In the genomic region with DNA sequence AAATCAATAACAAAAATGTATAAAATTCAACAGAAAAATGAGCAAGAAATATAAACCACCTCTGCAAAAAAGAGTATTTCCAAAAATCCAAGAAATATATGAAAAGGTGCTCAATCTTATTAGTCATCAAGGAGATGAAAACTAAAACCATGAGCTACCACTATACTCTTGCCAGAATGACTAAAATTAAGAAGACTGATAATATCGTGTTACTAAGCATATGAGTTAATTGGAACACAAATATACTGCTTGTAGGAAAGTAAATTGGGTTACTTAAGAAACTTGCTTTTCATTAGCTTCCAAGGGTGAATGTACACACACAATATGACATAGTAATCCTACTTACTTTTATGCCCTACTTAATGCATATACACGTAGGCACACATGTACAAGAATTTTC, we compare ENCODE assay signal across 20 cellular contexts. TPM values are rescaled to one million over a fixed set of nuclear protein-coding genes. Genes with fewer than 3 reads are reported as not detected.
A peak's percentile ranks its signal among the peaks of the same experiment; 100 is the strongest.
DNase-seq lines count a peak whose midpoint lies in the region; ATAC-seq and TF ChIP-seq lines count a peak whose summit lies in the region.
"Had no signal": no experiment of that assay in that cellular context is flagged by ENCODE, and none has a peak within 500 bp of the region (broad histone marks: within the 10 kb centered on the region; RNA-seq: fewer than 3 reads in every experiment).

No MANE protein-coding gene starts in this region.

- ATAC-seq in CD4-positive, CD25-positive, alpha-beta regulatory T cell (ENCODE audit: low read depth in 2 of 2) = no peak
- ATAC-seq in effector memory CD8-positive, alpha-beta T cell (replicated peaks) = no peak
- no peak for ATAC-seq in HG03457 (IDR thresholded peaks at IDR 0.05; ENCODE audit: unreplicated experiment)
- ATAC-seq: gastrocnemius medialis; Right ventricle myocardium inferior; stimulated activated naive B cell treated with anti-CD40 and anti-IgM and Interleukin-4, amounts not matched to agents 10 μg/mL and 1 μg/mL and 100 μg/mL, for 72 hours had no signal

- no peaks in the 10 kb centered on the region for H3K27me3 Mint-ChIP-seq in CD4-positive, CD25-positive, alpha-beta regulatory T cell
- H3K27me3 Mint-ChIP-seq in CD4-positive, alpha-beta memory T cell = no peaks in the 10 kb centered on the region
- H3K27me3 Mint-ChIP-seq in activated CD4-positive, alpha-beta memory T cell treated with anti-CD3 and anti-CD28 coated beads for 36 hours = no peaks in the 10 kb centered on the region
- H3K27me3 Mint-ChIP-seq in effector memory CD8-positive, alpha-beta T cell = no peaks in the 10 kb centered on the region
- H3K27me3 Mint-ChIP-seq: B cell; stimulated activated naive B cell treated with anti-CD40 and anti-IgM and Interleukin-4, amounts not matched to agents 10 μg/mL and 1 μg/mL and 100 μg/mL, for 72 hours had no signal

- no peaks in the 10 kb centered on the region for H3K27me3 ChIP-seq in CD4-positive, CD25-positive, alpha-beta regulatory T cell (ENCODE audit: control insufficient read depth, insufficient read depth, low read length)
- no peaks in the 10 kb centered on the region for H3K27me3 ChIP-seq in CD4-positive, alpha-beta memory T cell (ENCODE audit: insufficient read depth, low read length)
- H3K27me3 ChIP-seq in spleen (replicated peaks in 1 of 7) = no peaks in the 10 kb centered on the region
- H3K27me3 ChIP-seq: dorsolateral prefrontal cortex, gastrocnemius medialis, ovary, sigmoid colon, tibial nerve had no signal

- H3K9me3 Mint-ChIP-seq in CD4-positive, CD25-positive, alpha-beta regulatory T cell = peaks cover 0 to 4% (median 0%) of the 10 kb centered on the region in 7 donors
- H3K9me3 Mint-ChIP-seq in CD4-positive, alpha-beta memory T cell = peaks cover 0 to 4% (median 0%) of the 10 kb centered on the region in 8 donors
- no peaks in the 10 kb centered on the region for H3K9me3 Mint-ChIP-seq in activated CD4-positive, alpha-beta memory T cell treated with anti-CD3 and anti-CD28 coated beads for 36 hours
- H3K9me3 Mint-ChIP-seq in effector memory CD8-positive, alpha-beta T cell = peaks cover 0 to 2% of the 10 kb centered on the region in 2 donors
- H3K9me3 Mint-ChIP-seq: stimulated activated naive B cell treated with anti-CD40 and anti-IgM and Interleukin-4, amounts not matched to agents 10 μg/mL and 1 μg/mL and 100 μg/mL, for 72 hours had no signal

- CTCF ChIA-PET in CD4-positive, alpha-beta memory T cell (lab: Charles Lee; ENCODE audit: partially characterized antibody) = no interaction called here
- CTCF ChIA-PET in activated CD4-positive, alpha-beta memory T cell treated with anti-CD3 and anti-CD28 coated beads for 36 hours (lab: Charles Lee) = interaction anchor here (0.7 to 1.6 kb wide), 3 partner anchors 43 to 160 kb away, joined by 3 to 5 read pairs (median 3); no protein-coding TSS in a partner anchor

- WGBS in spleen, 5 donors = 69 to 77% (median 70%) methylated on average over 2 of the region's 2 CpGs

- peak overlapping the region; percentile 64 for H3K4me3 ChIP-seq in CD4-positive, CD25-positive, alpha-beta regulatory T cell (ENCODE audit: low read depth, low read length)
- H3K4me3 ChIP-seq in CD4-positive, alpha-beta memory T cell (ENCODE audit: low read length in 2 of 2) = peak overlapping the region; percentile 12 to 27
- H3K4me3 ChIP-seq in spleen = peak overlapping the region in 1 of 8 donors; percentile 2
- H3K4me3 ChIP-seq: dorsolateral prefrontal cortex, gastrocnemius medialis, ovary, sigmoid colon, tibial nerve had no signal

- H3K27ac Mint-ChIP-seq in CD4-positive, CD25-positive, alpha-beta regulatory T cell = peak overlapping the region in 2 of 3 donors; percentile 62 to 68
- H3K27ac Mint-ChIP-seq in CD4-positive, alpha-beta memory T cell = peak overlapping the region; percentile 71 to 92 (median 82)
- H3K27ac Mint-ChIP-seq in activated CD4-positive, alpha-beta memory T cell treated with anti-CD3 and anti-CD28 coated beads for 36 hours = peak overlapping the region; percentile 84
- H3K27ac Mint-ChIP-seq in effector memory CD8-positive, alpha-beta T cell = peak overlapping the region; percentile 69 to 88
- H3K27ac Mint-ChIP-seq: B cell; stimulated activated naive B cell treated with anti-CD40 and anti-IgM and Interleukin-4, amounts not matched to agents 10 μg/mL and 1 μg/mL and 100 μg/mL, for 72 hours had no signal

- peaks cover 11% of the 10 kb centered on the region for H3K4me1 ChIP-seq in CD4-positive, CD25-positive, alpha-beta regulatory T cell (ENCODE audit: control insufficient read depth, insufficient read depth, low read length, poor library complexity, severe bottlenecking)
- peaks cover 69% of the 10 kb centered on the region for H3K4me1 ChIP-seq in CD4-positive, alpha-beta memory T cell (ENCODE audit: insufficient read depth, low read length)
- peaks cover 0 to 10% (median 0%) of the 10 kb centered on the region in 6 donors for H3K4me1 ChIP-seq in spleen
- H3K4me1 ChIP-seq: gastrocnemius medialis, sigmoid colon, tibial nerve had no signal

- TF ChIP-seq CTCF in spleen (IDR thresholded peaks at IDR 0.05 in 8 of 11, conservative IDR thresholded peaks at IDR 0.05 in 3 of 11) = no peak

- no peaks in the 10 kb centered on the region for H3K9me3 ChIP-seq in CD4-positive, CD25-positive, alpha-beta regulatory T cell (ENCODE audit: control insufficient read depth in 2 of 2, low read length in 2 of 2)
- H3K9me3 ChIP-seq in CD4-positive, alpha-beta memory T cell (ENCODE audit: control insufficient read depth in 1 of 2, low read length in 2 of 2) = no peaks in the 10 kb centered on the region
- H3K9me3 ChIP-seq in spleen = no peaks in the 10 kb centered on the region
- H3K9me3 ChIP-seq: gastrocnemius medialis, ovary, sigmoid colon, tibial nerve had no signal

- POLR2A ChIA-PET in CD4-positive, alpha-beta memory T cell (lab: Charles Lee; ENCODE audit: partially characterized antibody) = interaction anchor here (5.4 to 6.4 kb wide), 2 partner anchors 12 to 41 kb away, joined by 48 to 72 read pairs; no protein-coding TSS in a partner anchor
- POLR2A ChIA-PET in activated CD4-positive, alpha-beta memory T cell treated with anti-CD3 and anti-CD28 coated beads for 36 hours (lab: Charles Lee) = interaction anchor here (0.6 to 1.5 kb wide), 2 partner anchors 10 to 18 kb away, joined by 3 to 4 read pairs; no protein-coding TSS in a partner anchor

- H3K4me1 Mint-ChIP-seq in CD4-positive, CD25-positive, alpha-beta regulatory T cell = peaks cover 0 to 39% (median 17%) of the 10 kb centered on the region in 4 donors
- H3K4me1 Mint-ChIP-seq in CD4-positive, alpha-beta memory T cell = peaks cover 27 to 54% (median 43%) of the 10 kb centered on the region in 4 donors
- H3K4me1 Mint-ChIP-seq in activated CD4-positive, alpha-beta memory T cell treated with anti-CD3 and anti-CD28 coated beads for 36 hours (ENCODE audit: low read depth) = peaks cover 46% of the 10 kb centered on the region
- H3K4me1 Mint-ChIP-seq in effector memory CD8-positive, alpha-beta T cell (ENCODE audit: low read depth in 2 of 2) = peaks cover 18 to 40% of the 10 kb centered on the region in 2 donors
- H3K4me1 Mint-ChIP-seq: B cell; stimulated activated naive B cell treated with anti-CD40 and anti-IgM and Interleukin-4, amounts not matched to agents 10 μg/mL and 1 μg/mL and 100 μg/mL, for 72 hours had no signal

- no peaks in the 10 kb centered on the region for H3K36me3 ChIP-seq in CD4-positive, CD25-positive, alpha-beta regulatory T cell (ENCODE audit: control insufficient read depth, insufficient read depth, low read length)
- H3K36me3 ChIP-seq in CD4-positive, alpha-beta memory T cell (ENCODE audit: insufficient read depth, low read length) = no peaks in the 10 kb centered on the region
- no peaks in the 10 kb centered on the region for H3K36me3 ChIP-seq in spleen
- H3K36me3 ChIP-seq: gastrocnemius medialis, ovary, sigmoid colon, tibial nerve had no signal

- no peaks in the 10 kb centered on the region for H3K36me3 Mint-ChIP-seq in CD4-positive, CD25-positive, alpha-beta regulatory T cell
- peaks cover 11 to 24% of the 10 kb centered on the region in 2 donors for H3K36me3 Mint-ChIP-seq in CD4-positive, alpha-beta memory T cell
- peaks cover 4% of the 10 kb centered on the region for H3K36me3 Mint-ChIP-seq in activated CD4-positive, alpha-beta memory T cell treated with anti-CD3 and anti-CD28 coated beads for 36 hours
- peaks cover 17% of the 10 kb centered on the region for H3K36me3 Mint-ChIP-seq in effector memory CD8-positive, alpha-beta T cell (ENCODE audit: insufficient read depth)
- H3K36me3 Mint-ChIP-seq: stimulated activated naive B cell treated with anti-CD40 and anti-IgM and Interleukin-4, amounts not matched to agents 10 μg/mL and 1 μg/mL and 100 μg/mL, for 72 hours had no signal

- peak overlapping the region in 3 of 4 donors; percentile 27 to 66 (median 61) for H3K4me3 Mint-ChIP-seq in CD4-positive, CD25-positive, alpha-beta regulatory T cell
- peak overlapping the region; percentile 71 to 100 (median 98) for H3K4me3 Mint-ChIP-seq in CD4-positive, alpha-beta memory T cell
- peak overlapping the region; percentile 66 for H3K4me3 Mint-ChIP-seq in activated CD4-positive, alpha-beta memory T cell treated with anti-CD3 and anti-CD28 coated beads for 36 hours
- H3K4me3 Mint-ChIP-seq in effector memory CD8-positive, alpha-beta T cell = peak overlapping the region; percentile 91 to 92
- H3K4me3 Mint-ChIP-seq: B cell; stimulated activated naive B cell treated with anti-CD40 and anti-IgM and Interleukin-4, amounts not matched to agents 10 μg/mL and 1 μg/mL and 100 μg/mL, for 72 hours had no signal

- intact Hi-C loops in CD4-positive, alpha-beta memory T cell (cut with micrococcal nuclease) = no loop called here
- intact Hi-C loops in activated CD4-positive, alpha-beta memory T cell treated with anti-CD3 and anti-CD28 coated beads for 36 hours (cut with micrococcal nuclease) = loop anchor here (1.0 to 5.0 kb wide), 4 partner anchors 11 to 1595 kb away; no protein-coding TSS in a partner anchor
- intact Hi-C loops in spleen (cut with DNase I; ENCODE audit: low total_unique reads) = no loop called here

- DNase-seq in CD4-positive, CD25-positive, alpha-beta regulatory T cell = no peak
- no peak for DNase-seq in CD4-positive, alpha-beta memory T cell
- DNase-seq in activated CD4-positive, alpha-beta memory T cell treated with anti-CD3 and anti-CD28 coated beads for 36 hours = no peak
- no peak for DNase-seq in effector memory CD8-positive, alpha-beta T cell
- DNase-seq in spleen = no peak
- DNase-seq in pons (ENCODE audit: low spot score) = no peak
- DNase-seq: dorsolateral prefrontal cortex; gastrocnemius medialis; NCI-H1105; NCI-H526 treated with DMSO at 0.1 percent for 48 hours; ovary; sigmoid colon; stimulated activated naive B cell treated with anti-CD40 and anti-IgM and Interleukin-4, amounts not matched to agents 10 μg/mL and 1 μg/mL and 100 μg/mL, for 72 hours had no signal

- TF ChIP-seq POLR2A in spleen (IDR thresholded peaks at IDR 0.05) = no peak

- H3K27ac ChIP-seq in CD4-positive, CD25-positive, alpha-beta regulatory T cell (ENCODE audit: insufficient read depth, low read length, poor library complexity, severe bottlenecking) = no peak overlapping the region
- H3K27ac ChIP-seq in CD4-positive, alpha-beta memory T cell (ENCODE audit: low read depth, low read length) = peak overlapping the region; percentile 44
- H3K27ac ChIP-seq in spleen = peak overlapping the region in 3 of 8 donors; percentile 6 to 15 (median 12)
- H3K27ac ChIP-seq: dorsolateral prefrontal cortex, gastrocnemius medialis, ovary, sigmoid colon, tibial nerve, VCaP had no signal

RNA-seq across cellular contexts. Expression of gene THEMIS, which starts 3.4 kb away (rescaled TPM):
- 22.8 TPM for total RNA-seq in CD4-positive, CD25-positive, alpha-beta regulatory T cell
- 10 to 100 TPM in 2 of 4 donors, 1 to 10 TPM in 2; 6.5 to 14.4 (median 10.5) TPM for polyA plus RNA-seq in CD4-positive, CD25-positive, alpha-beta regulatory T cell
- total RNA-seq in CD4-positive, alpha-beta memory T cell = 10 to 100 TPM; 58.1 to 58.7 TPM
- 100 to 1,000 TPM in 1 of 2 donors, 10 to 100 TPM in 1; 83.1 to 112 TPM for polyA plus RNA-seq in CD4-positive, alpha-beta memory T cell
- 10 to 100 TPM in 1 of 2 experiments, 1 to 10 TPM in 1; 9.5 to 11.5 TPM for total RNA-seq in activated CD4-positive, alpha-beta memory T cell treated with anti-CD3 and anti-CD28 coated beads for 36 hours
- 10 to 100 TPM; 10.6 to 17.8 (median 14.4) TPM for total RNA-seq in spleen
- 1 to 10 TPM in 2 of 3 donors, under 1 TPM in 1; 0.80 to 1.9 (median 1.5) TPM for polyA plus RNA-seq in spleen
- total RNA-seq: H4, OCI-LY7 had no signal
